Comparison of ENCODE assay signal across 29 cellular contexts in the genomic region with DNA sequence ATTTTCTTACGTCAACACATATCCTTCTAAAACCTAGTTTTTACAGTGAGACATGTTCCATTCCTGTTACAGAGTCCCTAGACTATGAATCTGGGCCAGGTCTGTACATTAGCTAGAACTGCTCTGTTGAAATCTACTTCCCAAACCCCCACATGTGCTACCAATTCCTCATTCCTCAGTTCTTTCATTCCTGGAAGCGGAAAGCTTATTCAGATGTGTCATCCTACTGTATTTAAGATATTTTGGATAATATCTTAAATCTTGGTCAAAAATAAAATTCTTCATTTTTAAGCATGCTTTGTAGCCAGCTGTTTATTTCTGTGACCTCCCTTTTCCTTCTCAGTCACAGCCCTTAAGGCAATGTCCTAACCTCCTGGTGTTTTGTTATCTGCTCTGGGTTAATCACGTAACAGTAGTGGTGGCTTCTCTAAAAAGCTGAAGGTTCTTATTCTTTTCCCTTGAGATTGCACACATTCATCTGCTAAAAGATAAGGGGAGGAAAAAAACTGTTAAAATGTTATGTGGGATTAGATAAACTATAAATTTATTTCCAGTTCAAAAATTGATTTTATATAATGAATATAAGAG. TPM values are rescaled to one million over a fixed set of nuclear protein-coding genes. Genes with fewer than 3 reads are reported as not detected.
DNase-seq lines count a peak whose midpoint lies in the region; ATAC-seq and TF ChIP-seq lines count a peak whose summit lies in the region.
"Had no signal": no experiment of that assay in that cellular context is flagged by ENCODE, and none has a peak within 500 bp of the region (broad histone marks: within the 10 kb centered on the region; RNA-seq: fewer than 3 reads in every experiment).

No MANE protein-coding gene starts in this region.

- H3F3A ChIP-seq in SK-N-SH (replicated peaks; ENCODE audit: insufficient read depth) (no peaks in the 10 kb centered on the region), smooth muscle cell (ENCODE audit: low read depth) (no peaks in the 10 kb centered on the region)

- H4K20me1 ChIP-seq in SK-N-SH (ENCODE audit: insufficient read depth) (no peaks in the 10 kb centered on the region), smooth muscle cell (ENCODE audit: low read depth) (no peaks in the 10 kb centered on the region)

- no peak for ATAC-seq in SK-N-SH treated with all-trans-retinoic acid at 6 μM for 48 hours
- no peak for ATAC-seq in GM18870 (IDR thresholded peaks at IDR 0.05; ENCODE audit: unreplicated experiment)
- ATAC-seq in GM19324 (IDR thresholded peaks at IDR 0.05; ENCODE audit: low FRiP score, unreplicated experiment) = no peak
- ATAC-seq in GM18909 (IDR thresholded peaks at IDR 0.05; ENCODE audit: poor library complexity, unreplicated experiment) = no peak
- ATAC-seq: activated T-cell treated with anti-CD3 and anti-CD28 coated beads, Interleukin-2, amount 50 U/mL, for 72 hours; GM23338; HepG2; left lung; naive thymus-derived CD8-positive, alpha-beta T cell had no signal

- H3K36me3 ChIP-seq in SK-N-SH (replicated peaks in 1 of 2; ENCODE audit: control insufficient read depth in 1 of 2, insufficient read depth in 2 of 2, low read length in 1 of 2) = peaks cover 31 to 77% of the 10 kb centered on the region in 2 experiments
- peaks cover 75% of the 10 kb centered on the region for H3K36me3 ChIP-seq in adipocyte (ENCODE audit: control insufficient read depth, insufficient read depth, low read length, severe bottlenecking)
- H3K36me3 ChIP-seq in smooth muscle cell (ENCODE audit: low read depth) = peaks cover 9% of the 10 kb centered on the region

- POLR2A ChIA-PET in SK-N-SH (lab: Yijun Ruan, JAX) = no interaction called here

- TF ChIP-seq RAD21 in SK-N-SH (IDR thresholded peaks at IDR 0.05; ENCODE audit: low read length) = no peak

- H3K9me2 ChIP-seq in SK-N-SH = no peaks in the 10 kb centered on the region

- H3K4me3 ChIP-seq in SK-N-SH (ENCODE audit: low read depth in 2 of 2, low read length in 1 of 2) (no peak overlapping the region), adipocyte (ENCODE audit: low read length) (no peak overlapping the region), fibroblast of pulmonary artery (replicated peaks; ENCODE audit: low read depth, low read length) (no peak overlapping the region), smooth muscle cell (no peak overlapping the region)
- H3K4me3 ChIP-seq: adrenal gland, GM23338, left lung, thyroid gland had no signal

- H3K27me3 ChIP-seq in SK-N-SH (ENCODE audit: insufficient read depth) (no peaks in the 10 kb centered on the region), adipocyte (replicated peaks; ENCODE audit: control insufficient read depth, insufficient read depth, low read length) (no peaks in the 10 kb centered on the region), smooth muscle cell (ENCODE audit: low read depth) (no peaks in the 10 kb centered on the region)
- H3K27me3 ChIP-seq: adrenal gland, left lung, thyroid gland had no signal

- no peaks in the 10 kb centered on the region for H3K79me2 ChIP-seq in SK-N-SH (ENCODE audit: insufficient read depth)
- H3K79me2 ChIP-seq in smooth muscle cell (ENCODE audit: low read depth) = peaks cover 5% of the 10 kb centered on the region

- WGBS in SK-N-SH (ENCODE audit: low lambda C conversion rate) = 92% methylated on average over 3 of the region's 3 CpGs
- 77% methylated on average over 3 of the region's 3 CpGs for WGBS in smooth muscle cell (ENCODE audit: low lambda C conversion rate)

- H3K9ac ChIP-seq in SK-N-SH = no peak overlapping the region
- peak overlapping the region; percentile 66 for H3K9ac ChIP-seq in adipocyte (ENCODE audit: low read length)
- no peak overlapping the region for H3K9ac ChIP-seq in smooth muscle cell (ENCODE audit: low read depth)

- CTCF ChIA-PET in SK-N-SH (lab: Yijun Ruan, JAX) = interaction anchor here (0.9 to 7.1 kb wide), 4 partner anchors 26 to 142 kb away, joined by 3 to 170 read pairs (median 4); no protein-coding TSS in a partner anchor

- TF ChIP-seq CTCF in SK-N-SH (IDR thresholded peaks at IDR 0.05) (no peak), fibroblast of pulmonary artery (IDR thresholded peaks at IDR 0.05; ENCODE audit: low read length, missing control alignments) (no peak), smooth muscle cell (IDR thresholded peaks at IDR 0.05; ENCODE audit: borderline replicate concordance, insufficient read depth, poor library complexity, severe bottlenecking) (no peak)

- no peak for DNase-seq in SK-N-SH
- peak; percentile 67 for DNase-seq in adipocyte (ENCODE audit: low read depth)
- peak; percentile 78 for DNase-seq in fibroblast of pulmonary artery (ENCODE audit: low read depth)
- no peak for DNase-seq in smooth muscle cell (lab: John Stamatoyannopoulos, UW; ENCODE audit: unreplicated experiment)
- DNase-seq: activated CD4-positive, alpha-beta T cell treated with anti-CD3 and anti-CD28 coated beads, Interleukin-2, amount 50 U/mL, for 4 hours; activated naive CD4-positive, alpha-beta T cell; activated T-cell treated with anti-CD3 and anti-CD28 coated beads, Interleukin-2, amount 50 U/mL, for 72 hours; adrenal gland; effector CD8-positive, alpha-beta T cell; GDM1; hypothalamus; left lung; midbrain; naive thymus-derived CD8-positive, alpha-beta T cell; NCI-H1048; NCI-H187; NCI-H524 treated with DMSO at 0.1 percent for 48 hours; NK-92 treated with Interleukin-12 subunit alpha and Interleukin-12 subunit beta, amount 100 ng/mL, for 24 hours; occipital lobe; SHP77; thyroid gland had no signal

- H3K4me1 ChIP-seq in SK-N-SH (ENCODE audit: control insufficient read depth in 1 of 2, insufficient read depth in 2 of 2, low read depth in 1 of 2, low read length in 1 of 2) (peaks cover 3 to 15% of the 10 kb centered on the region in 2 experiments; a peak in 2 of 4 replicates), adipocyte (ENCODE audit: control insufficient read depth, insufficient read depth, low read length) (peaks cover 39% of the 10 kb centered on the region), smooth muscle cell (ENCODE audit: low read depth) (no peaks in the 10 kb centered on the region)
- H3K4me1 ChIP-seq: adrenal gland, left lung, thyroid gland had no signal

- H3K27ac ChIP-seq in SK-N-SH (ENCODE audit: low read depth in 2 of 2, low read length in 1 of 2) (no peak overlapping the region), smooth muscle cell (ENCODE audit: low read depth) (peak overlapping the region; percentile 30)
- H3K27ac ChIP-seq: 22Rv1, epithelial cell of prostate, left lung, thyroid gland had no signal

- H2AFZ ChIP-seq in SK-N-SH (ENCODE audit: low read depth) (no peak overlapping the region), smooth muscle cell (ENCODE audit: low read depth) (no peak overlapping the region)
- H2AFZ ChIP-seq: GM23338 had no signal

- H3K9me3 ChIP-seq in SK-N-SH (no peaks in the 10 kb centered on the region), adipocyte (ENCODE audit: control insufficient read depth, low read length) (no peaks in the 10 kb centered on the region), smooth muscle cell (replicated peaks; ENCODE audit: low read depth) (no peaks in the 10 kb centered on the region)
- H3K9me3 ChIP-seq: adrenal gland, left lung, thyroid gland had no signal

- H3K4me2 ChIP-seq in SK-N-SH = no peak overlapping the region
- H3K4me2 ChIP-seq in smooth muscle cell = no peak overlapping the region
- H3K4me2 ChIP-seq: GM23338 had no signal

- no peak for TF ChIP-seq EP300 in SK-N-SH (IDR thresholded peaks at IDR 0.05; ENCODE audit: borderline replicate concordance in 1 of 2, low read depth in 1 of 2, low read length in 1 of 2)

TF ChIP-seq in SK-N-SH, 30 proteins besides CTCF, POLR2A, EP300 and RAD21:
- peak; percentile 46; the same call in 1 of the 2 replicates for TF ChIP-seq GATA2 (CRISPR knock-in tag; IDR thresholded peaks at IDR 0.05)
- no peak for TF ChIP-seq NRF1 (IDR thresholded peaks at IDR 0.05; ENCODE audit: low read depth, low read length)

TF ChIP-seq in SK-N-SH treated with all-trans-retinoic acid at 6 μM for 48 hours, 23 proteins besides CTCF, POLR2A, EP300 and RAD21:
- TF ChIP-seq ARNTL (CRISPR knock-in tag; IDR thresholded peaks at IDR 0.05; ENCODE audit: borderline replicate concordance, low read depth) = no peak
- no peak for TF ChIP-seq ZFP30 (CRISPR knock-in tag; IDR thresholded peaks at IDR 0.05)
- no peak for TF ChIP-seq ZFP3 (CRISPR knock-in tag; IDR thresholded peaks at IDR 0.05)
- no peak for TF ChIP-seq ZNF70 (CRISPR knock-in tag; IDR thresholded peaks at IDR 0.05)
- no peak for TF ChIP-seq ZNF565 (CRISPR knock-in tag; conservative IDR thresholded peaks at IDR 0.05; ENCODE audit: low read depth)
- no peak for TF ChIP-seq ESRRG (CRISPR knock-in tag; IDR thresholded peaks at IDR 0.05)
- TF ChIP-seq CSDC2 (CRISPR knock-in tag; IDR thresholded peaks at IDR 0.05) = no peak

RNA-seq across cellular contexts. Expression of gene GLRX, which starts 35.6 kb away (rescaled TPM):
- polyA plus RNA-seq in SK-N-SH (2012; rRNA removed) (40.0 and 50.9 TPM in 2 replicates), smooth muscle cell (87.7 and 95.7 TPM in 2 replicates)
- polyA plus RNA-seq in SK-N-SH (2012; cell fraction: cytosol; rRNA removed) = 49.0 and 49.6 TPM in 2 replicates
- polyA plus RNA-seq in SK-N-SH (2012; cell fraction: nucleus; rRNA removed) = 14.3 and 23.7 TPM in 2 replicates
- 50.8 and 81.2 TPM in 2 replicates for total RNA-seq in smooth muscle cell

RNA-seq across cellular contexts. Expression of gene RHOBTB3, which starts 55.8 kb away (rescaled TPM):
- polyA plus RNA-seq in SK-N-SH (2012; rRNA removed) (59.3 and 73.6 TPM in 2 replicates), smooth muscle cell (127 and 178 TPM in 2 replicates)
- polyA plus RNA-seq in SK-N-SH (2012; cell fraction: cytosol; rRNA removed) = 50.7 and 65.7 TPM in 2 replicates
- polyA plus RNA-seq in SK-N-SH (2012; cell fraction: nucleus; rRNA removed) = 47.4 and 71.1 TPM in 2 replicates
- total RNA-seq in smooth muscle cell = 213 and 223 TPM in 2 replicates

Comparison
In these comparisons a context has a peak if more than half of its experiments do, and no peak if none do; other contexts are left out.
1. DNase-seq: peak in adipocyte (single experiment) and fibroblast of pulmonary artery (single experiment); none in SK-N-SH (single experiment) and smooth muscle cell (single experiment).